Comparison of ENCODE assay signal across 1 cellular context in genomic region chr5:7446913-7447312, GRCh38.
TF ChIP-seq lines count a peak whose summit lies in the region.

No MANE protein-coding gene starts in this region.

TF ChIP-seq in H1, 55 proteins besides CTCF, POLR2A, EP300 and RAD21 (continued from another document):
- TF ChIP-seq MAX (IDR thresholded peaks at IDR 0.05): no peak
- TF ChIP-seq TCF12 (IDR thresholded peaks at IDR 0.05; ENCODE audit: low read depth, low read length): no peak
- no peak for TF ChIP-seq HDAC2 (IDR thresholded peaks at IDR 0.05; ENCODE audit: borderline replicate concordance in 1 of 2, low read depth in 2 of 2, low read length in 2 of 2)
- TF ChIP-seq POU5F1 (IDR thresholded peaks at IDR 0.05; ENCODE audit: low read depth, low read length): no peak
- no peak for TF ChIP-seq TEAD4 (IDR thresholded peaks at IDR 0.05; ENCODE audit: low read depth, low read length)
- TF ChIP-seq PHF8 (conservative IDR thresholded peaks at IDR 0.05; ENCODE audit: low read depth, low read length): no peak
- TF ChIP-seq CREB1 (IDR thresholded peaks at IDR 0.05): no peak
- TF ChIP-seq RFX5 (IDR thresholded peaks at IDR 0.05; ENCODE audit: borderline replicate concordance, low read depth, low read length): no peak
- TF ChIP-seq ATF3 (IDR thresholded peaks at IDR 0.05; ENCODE audit: insufficient read depth, low read depth, low read length): no peak
- no peak for TF ChIP-seq SAP30 (IDR thresholded peaks at IDR 0.05; ENCODE audit: insufficient read depth, insufficient replicate concordance, low read length)
- TF ChIP-seq SIN3A (conservative IDR thresholded peaks at IDR 0.05 in 1 of 2, IDR thresholded peaks at IDR 0.05 in 1 of 2; ENCODE audit: low read depth in 1 of 2, low read length in 2 of 2): no peak
- no peak for TF ChIP-seq SP4 (IDR thresholded peaks at IDR 0.05; ENCODE audit: low read length)
- no peak for TF ChIP-seq JUND (IDR thresholded peaks at IDR 0.05; ENCODE audit: low read length)
- TF ChIP-seq CHD2 (IDR thresholded peaks at IDR 0.05; ENCODE audit: low read length): no peak
- no peak for TF ChIP-seq POLR2AphosphoS5 (IDR thresholded peaks at IDR 0.05; ENCODE audit: low read depth, low read length)
- TF ChIP-seq SP1 (IDR thresholded peaks at IDR 0.05; ENCODE audit: low read depth, low read length): no peak
